8 cellular contexts compared by ENCODE assay signal in genomic region chr10:110871236-110872084, GRCh38. TPM values are rescaled to one million over a fixed set of nuclear protein-coding genes. Genes with fewer than 3 reads are reported as not detected.
A peak's percentile ranks its signal among the peaks of the same experiment; 100 is the strongest.
DNase-seq lines count a peak whose midpoint lies in the region; ATAC-seq and TF ChIP-seq lines count a peak whose summit lies in the region.

PDCD4 (plus strand) TSS chr10:110871928; CDS start chr10:110876028, 4,100 bp downstream.

- H3K27ac Mint-ChIP-seq in HFFc6 = peak within 1 kb of the TSS; percentile 92
- peak within 1 kb of the TSS; percentile 100 for H3K27ac Mint-ChIP-seq in activated naive CD4-positive, alpha-beta T cell treated with anti-CD3 and anti-CD28 coated beads, Interleukin-2, amount 50 U/mL, for 24 hours

- under 1% methylated on average over 41 of the region's 50 CpGs for WGBS in suprapubic skin

- TF ChIP-seq POLR2A in NB4 (IDR thresholded peaks at IDR 0.05; ENCODE audit: extremely low read depth, insufficient read length) (peak; percentile 94), suprapubic skin (IDR thresholded peaks at IDR 0.05) (peak; percentile 96 to 97)

- H3K36me3 Mint-ChIP-seq in HFFc6 (ENCODE audit: low read depth) = no peaks in the 10 kb centered on the region
- no peaks in the 10 kb centered on the region for H3K36me3 Mint-ChIP-seq in activated naive CD4-positive, alpha-beta T cell treated with anti-CD3 and anti-CD28 coated beads, Interleukin-2, amount 50 U/mL, for 24 hours

- ATAC-seq in SK-N-SH treated with all-trans-retinoic acid at 6 μM for 48 hours = peak; percentile 95

- H3K27me3 Mint-ChIP-seq in HFFc6 (ENCODE audit: insufficient read depth) = peaks cover 6% of the 10 kb centered on the region
- H3K27me3 Mint-ChIP-seq in activated naive CD4-positive, alpha-beta T cell treated with anti-CD3 and anti-CD28 coated beads, Interleukin-2, amount 50 U/mL, for 24 hours = no peaks in the 10 kb centered on the region

- H3K9me3 Mint-ChIP-seq in HFFc6 = no peaks in the 10 kb centered on the region
- H3K9me3 Mint-ChIP-seq in activated naive CD4-positive, alpha-beta T cell treated with anti-CD3 and anti-CD28 coated beads, Interleukin-2, amount 50 U/mL, for 24 hours = no peaks in the 10 kb centered on the region

- no peak for TF ChIP-seq EP300 in suprapubic skin (IDR thresholded peaks at IDR 0.05)

- no peaks in the 10 kb centered on the region for H3K27me3 ChIP-seq in suprapubic skin

- peak within 1 kb of the TSS; percentile 98 for H3K27ac ChIP-seq in suprapubic skin

- peak within 1 kb of the TSS; percentile 94 for H3K4me3 Mint-ChIP-seq in HFFc6
- H3K4me3 Mint-ChIP-seq in activated naive CD4-positive, alpha-beta T cell treated with anti-CD3 and anti-CD28 coated beads, Interleukin-2, amount 50 U/mL, for 24 hours = peak within 1 kb of the TSS; percentile 96

- H3K9me3 ChIP-seq in suprapubic skin = no peaks in the 10 kb centered on the region

- no peak for TF ChIP-seq CTCF in HFFc6 (IDR thresholded peaks at IDR 0.05)
- TF ChIP-seq CTCF in NB4 (IDR thresholded peaks at IDR 0.05; ENCODE audit: low read depth, low read length) = no peak
- TF ChIP-seq CTCF in suprapubic skin (IDR thresholded peaks at IDR 0.05) = no peak

- H3K4me3 ChIP-seq in NB4 (ENCODE audit: low read depth, low read length) (peak within 1 kb of the TSS; percentile 95), suprapubic skin (peak within 1 kb of the TSS; percentile 87)

- H3K36me3 ChIP-seq in suprapubic skin = no peaks in the 10 kb centered on the region

- peaks cover 37% of the 10 kb centered on the region for H3K4me1 Mint-ChIP-seq in HFFc6 (ENCODE audit: low read depth)
- H3K4me1 Mint-ChIP-seq in activated naive CD4-positive, alpha-beta T cell treated with anti-CD3 and anti-CD28 coated beads, Interleukin-2, amount 50 U/mL, for 24 hours = peaks cover 74% of the 10 kb centered on the region

- peaks cover 57% of the 10 kb centered on the region for H3K4me1 ChIP-seq in suprapubic skin

- peak; percentile 83 for DNase-seq in GM04503 (ENCODE audit: low read depth)
- DNase-seq in HFFc6 = peak; percentile 97
- DNase-seq in NB4 (ENCODE audit: low read depth) = peak; percentile 98
- DNase-seq in germinal center (ENCODE audit: low spot score) = peak; percentile 88
- peak; percentile 72 to 100 (median 98) for DNase-seq in nucleus accumbens (lab: John Stamatoyannopoulos, UW)
- peak; percentile 100 for DNase-seq in suprapubic skin (ENCODE audit: low spot score in 2 of 2)

TF ChIP-seq in SK-N-SH treated with all-trans-retinoic acid at 6 μM for 48 hours, 23 proteins besides CTCF, POLR2A, EP300 and RAD21:
- TF ChIP-seq ESRRG (CRISPR knock-in tag; IDR thresholded peaks at IDR 0.05) = no peak
- TF ChIP-seq ZFP30 (CRISPR knock-in tag; IDR thresholded peaks at IDR 0.05) = 0 out of 2 replicates have a peak, but pooled peaks have one; percentile 32
- TF ChIP-seq CSDC2 (CRISPR knock-in tag; IDR thresholded peaks at IDR 0.05) = no peak
- TF ChIP-seq ZFP3 (CRISPR knock-in tag; IDR thresholded peaks at IDR 0.05) = no peak
- no peak for TF ChIP-seq ISL1 (CRISPR knock-in tag; IDR thresholded peaks at IDR 0.05)

RNA-seq across cellular contexts. Expression of gene PDCD4, which starts in this region (rescaled TPM):
- total RNA-seq in HFFc6 (2021; fragmentation: NEBNext Ultra II Directional; extraction: Animal tissue kit (Norgen Biotek cat#: 25700)) = 10 to 100 TPM; 56.0 to 85.6 (median 72.8) TPM
- total RNA-seq in suprapubic skin = 100 to 1,000 TPM; 243 to 594 (median 293) TPM

Comparison
In these comparisons a context has a peak if more than half of its experiments do, and no peak if none do; other contexts are left out.
1. Peak in every context shown above with its lines: DNase-seq, ATAC-seq, H3K4me3 ChIP-seq and H3K27ac ChIP-seq.